ENCODE assay signal across 16 cellular contexts in the genomic region with DNA sequence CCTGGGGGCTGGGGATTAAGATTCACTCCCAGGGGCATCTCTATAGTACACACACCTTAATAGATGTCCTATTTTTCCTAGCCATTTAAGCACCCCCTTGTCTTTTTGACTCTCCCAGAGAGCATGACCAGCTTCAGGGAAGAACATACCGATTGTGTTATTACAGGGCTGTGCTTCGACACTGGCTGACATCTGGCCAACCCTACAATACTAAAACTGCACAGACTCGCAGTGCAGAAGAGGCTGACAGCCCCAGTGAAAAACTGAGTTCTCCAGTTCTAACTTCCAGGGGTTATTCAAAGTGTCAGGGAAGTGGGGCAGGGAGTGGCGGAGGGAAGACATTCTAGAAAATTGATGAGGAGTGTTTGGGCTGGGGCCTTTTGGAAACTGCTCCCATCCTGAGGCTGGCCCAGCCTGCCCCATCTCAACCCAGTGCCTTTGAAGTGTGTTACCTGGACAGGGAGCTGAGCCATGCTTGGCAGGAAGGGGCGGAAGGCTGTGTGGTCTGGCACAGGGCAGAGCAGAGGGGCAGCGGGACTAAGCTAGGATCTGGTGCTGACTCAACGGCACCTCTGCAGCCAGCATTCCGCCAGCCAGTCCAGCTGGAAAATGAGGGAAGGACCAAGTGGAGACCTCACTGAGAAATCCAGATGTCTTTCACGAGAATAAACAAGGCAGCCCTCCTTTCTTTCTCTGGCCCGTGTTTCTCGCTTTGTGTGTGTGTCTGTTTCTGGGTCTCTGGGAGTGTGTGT. TPM values are rescaled to one million over a fixed set of nuclear protein-coding genes. Genes with fewer than 3 reads are reported as not detected.
A peak's percentile ranks its signal among the peaks of the same experiment; 100 is the strongest.
DNase-seq lines count a peak whose midpoint lies in the region; ATAC-seq, FAIRE-seq and TF ChIP-seq lines count a peak whose summit lies in the region.
"Had no signal": no experiment of that assay in that cellular context is flagged by ENCODE, and none has a peak within 500 bp of the region (broad histone marks: within the 10 kb centered on the region; RNA-seq: fewer than 3 reads in every experiment).

No MANE protein-coding gene starts in this region.

- intact Hi-C loops in esophagus squamous epithelium (cut with DNase I) = no loop called here

- H3K9me3 ChIP-seq in Peyer's patch (no peaks in the 10 kb centered on the region), esophagus squamous epithelium (peaks cover 0 to 4% (median 0%) of the 10 kb centered on the region in 3 donors), subcutaneous abdominal adipose tissue (ENCODE audit: control insufficient read depth in 5 of 5, low read length in 5 of 5) (peaks cover 0 to 8% (median 0%) of the 10 kb centered on the region in 5 donors)
- H3K9me3 ChIP-seq: adrenal gland had no signal

- no peaks in the 10 kb centered on the region for H3K27me3 Mint-ChIP-seq in mesothelial cell of epicardium (ENCODE audit: low read depth)
- H3K27me3 Mint-ChIP-seq in stimulated activated memory B cell treated with anti-CD40 and anti-IgM and Interleukin-4, amounts not matched to agents 10 μg/mL and 1 μg/mL and 100 μg/mL, for 72 hours = peaks cover 12% of the 10 kb centered on the region

- no peak for FAIRE-seq in GM19239 (lab: Jason Lieb, UNC)
- FAIRE-seq: endothelial cell of umbilical vein, kidney had no signal

- TF ChIP-seq POLR2A in Peyer's patch (IDR thresholded peaks at IDR 0.05) = no peak
- TF ChIP-seq POLR2A in esophagus squamous epithelium (IDR thresholded peaks at IDR 0.05) = no peak

- H3K36me3 Mint-ChIP-seq in mesothelial cell of epicardium = no peaks in the 10 kb centered on the region
- no peaks in the 10 kb centered on the region for H3K36me3 Mint-ChIP-seq in stimulated activated memory B cell treated with anti-CD40 and anti-IgM and Interleukin-4, amounts not matched to agents 10 μg/mL and 1 μg/mL and 100 μg/mL, for 72 hours
- H3K36me3 Mint-ChIP-seq: CD8-positive, alpha-beta T cell had no signal

- no peak overlapping the region for H3K4me3 ChIP-seq in Peyer's patch
- H3K4me3 ChIP-seq in esophagus squamous epithelium = peak overlapping the region in 1 of 4 donors; percentile 13
- H3K4me3 ChIP-seq in subcutaneous abdominal adipose tissue (ENCODE audit: low read depth in 1 of 5, low read length in 5 of 5) = no peak overlapping the region
- H3K4me3 ChIP-seq: adrenal gland had no signal

- DNase-seq in Peyer's patch = no peak
- no peak for DNase-seq in esophagus squamous epithelium (lab: John Stamatoyannopoulos, UW)
- no peak for DNase-seq in mesothelial cell of epicardium (ENCODE audit: low spot score in 2 of 2, unreplicated experiment in 2 of 2)
- DNase-seq in GM19239 (ENCODE audit: insufficient read length, low spot score) = no peak
- DNase-seq in SKM-1 (lab: John Stamatoyannopoulos, UW; ENCODE audit: unreplicated experiment) = no peak
- DNase-seq: CD8-positive, alpha-beta T cell; kidney; NCI-H2081 treated with DMSO at 0.1 percent for 48 hours had no signal

- TF ChIP-seq CTCF in Peyer's patch (IDR thresholded peaks at IDR 0.05) = no peak
- no peak for TF ChIP-seq CTCF in esophagus squamous epithelium (IDR thresholded peaks at IDR 0.05)
- TF ChIP-seq CTCF in mesothelial cell of epicardium (IDR thresholded peaks at IDR 0.05; ENCODE audit: unreplicated experiment) = no peak

- H3K27ac ChIP-seq in Peyer's patch (peak overlapping the region; percentile 22 to 79 (median 50)), esophagus squamous epithelium (peak overlapping the region; percentile 53 to 94 (median 82)), subcutaneous abdominal adipose tissue (ENCODE audit: low read depth, low read length) (peak overlapping the region; percentile 21)
- H3K27ac ChIP-seq: KMS-11 had no signal

- H3K36me3 ChIP-seq in Peyer's patch (no peaks in the 10 kb centered on the region), esophagus squamous epithelium (no peaks in the 10 kb centered on the region), subcutaneous abdominal adipose tissue (ENCODE audit: control insufficient read depth in 5 of 5, insufficient read depth in 5 of 5, low read length in 5 of 5) (no peaks in the 10 kb centered on the region)
- H3K36me3 ChIP-seq: adrenal gland had no signal

- H3K4me1 ChIP-seq in Peyer's patch = no peaks in the 10 kb centered on the region
- H3K4me1 ChIP-seq in esophagus squamous epithelium = peaks cover 20 to 58% (median 48%) of the 10 kb centered on the region in 3 donors
- H3K4me1 ChIP-seq in subcutaneous abdominal adipose tissue (ENCODE audit: control insufficient read depth in 5 of 5, insufficient read depth in 5 of 5, low read length in 5 of 5) = peaks cover 6 to 32% (median 24%) of the 10 kb centered on the region in 5 donors
- H3K4me1 ChIP-seq: adrenal gland had no signal

- WGBS in esophagus squamous epithelium, 2 donors = 9 to 40% methylated on average over 7 to 9 of the region's 11 CpGs

- no peak overlapping the region for H3K9ac ChIP-seq in subcutaneous abdominal adipose tissue (ENCODE audit: low read length in 5 of 5)
- H3K9ac ChIP-seq: KMS-11 had no signal

- H3K4me1 Mint-ChIP-seq in mesothelial cell of epicardium = peaks cover 32% of the 10 kb centered on the region
- H3K4me1 Mint-ChIP-seq in stimulated activated memory B cell treated with anti-CD40 and anti-IgM and Interleukin-4, amounts not matched to agents 10 μg/mL and 1 μg/mL and 100 μg/mL, for 72 hours = no peaks in the 10 kb centered on the region

- H3K4me3 Mint-ChIP-seq in mesothelial cell of epicardium = no peak overlapping the region
- no peak overlapping the region for H3K4me3 Mint-ChIP-seq in stimulated activated memory B cell treated with anti-CD40 and anti-IgM and Interleukin-4, amounts not matched to agents 10 μg/mL and 1 μg/mL and 100 μg/mL, for 72 hours
- H3K4me3 Mint-ChIP-seq: CD8-positive, alpha-beta T cell had no signal

- peak overlapping the region; percentile 73 for H3K27ac Mint-ChIP-seq in mesothelial cell of epicardium
- no peak overlapping the region for H3K27ac Mint-ChIP-seq in stimulated activated memory B cell treated with anti-CD40 and anti-IgM and Interleukin-4, amounts not matched to agents 10 μg/mL and 1 μg/mL and 100 μg/mL, for 72 hours
- H3K27ac Mint-ChIP-seq: CD8-positive, alpha-beta T cell had no signal

- no peak for ATAC-seq in HG03095 (IDR thresholded peaks at IDR 0.05; ENCODE audit: unreplicated experiment)
- ATAC-seq in stimulated activated memory B cell treated with anti-CD40 and anti-IgM and Interleukin-4, amounts not matched to agents 10 μg/mL and 1 μg/mL and 100 μg/mL, for 72 hours = no peak
- ATAC-seq: CD8-positive, alpha-beta T cell; HCT116 had no signal

- peaks cover 5% of the 10 kb centered on the region for H3K9me3 Mint-ChIP-seq in mesothelial cell of epicardium
- no peaks in the 10 kb centered on the region for H3K9me3 Mint-ChIP-seq in stimulated activated memory B cell treated with anti-CD40 and anti-IgM and Interleukin-4, amounts not matched to agents 10 μg/mL and 1 μg/mL and 100 μg/mL, for 72 hours

- H3K27me3 ChIP-seq in Peyer's patch (no peaks in the 10 kb centered on the region), esophagus squamous epithelium (no peaks in the 10 kb centered on the region), subcutaneous abdominal adipose tissue (ENCODE audit: control insufficient read depth in 5 of 5, insufficient read depth in 4 of 5, low read length in 5 of 5) (peaks cover 0 to 4% (median 0%) of the 10 kb centered on the region in 5 donors)
- H3K27me3 ChIP-seq: adrenal gland had no signal

RNA-seq across cellular contexts. Expression of a gene that starts 15.4 kb away (rescaled TPM):
- total RNA-seq in Peyer's patch = 100 to 1,000 TPM in 1 of 4 donors, 10 to 100 TPM in 3; 41.5 to 183 (median 75.0) TPM
- 100 to 1,000 TPM in 2 of 4 donors, 10 to 100 TPM in 2; 26.9 to 899 (median 95.4) TPM for total RNA-seq in esophagus squamous epithelium
- 415 to 456 TPM (median 447 TPM) in 3 replicates for total RNA-seq in mesothelial cell of epicardium
- total RNA-seq: CD8-positive, alpha-beta T cell; endothelial cell of umbilical vein; T-helper 2 cell treated with Interferon-gamma antibody and Interleukin-4, amounts not matched to agents 100 ng/mL and 5 ng/mL, for 36 hours had no signal

Comparison
In these comparisons a context has a peak if more than half of its experiments do, and no peak if none do; other contexts are left out.
1. H3K27ac ChIP-seq: peak in every context shown above with its lines; median percentile 82 in esophagus squamous epithelium; 50 in Peyer's patch; 21 in subcutaneous abdominal adipose tissue.